27 cellular contexts compared by ENCODE assay signal in the genomic region with DNA sequence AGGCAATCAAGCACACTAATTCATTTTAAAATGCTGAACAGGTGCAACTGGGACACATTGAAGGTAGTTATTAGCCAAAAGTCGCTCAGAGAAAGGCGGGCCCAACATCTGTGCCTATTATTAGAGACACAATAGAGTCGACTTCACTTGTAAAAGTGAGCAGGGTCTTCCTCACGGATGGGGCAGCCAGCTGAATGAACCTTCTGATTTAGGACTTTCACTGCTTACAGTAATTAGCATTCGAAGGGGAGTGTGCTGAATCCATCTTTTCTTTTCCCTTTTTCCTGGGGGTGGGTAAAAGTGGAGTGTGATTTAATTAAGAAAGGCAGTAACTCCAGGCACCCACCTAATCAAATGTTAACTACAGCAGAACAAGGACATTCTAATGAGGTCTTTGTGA.
DNase-seq lines count a peak whose midpoint lies in the region; ATAC-seq and TF ChIP-seq lines count a peak whose summit lies in the region.
"Had no signal": no experiment of that assay in that cellular context is flagged by ENCODE, and none has a peak within 500 bp of the region (broad histone marks: within the 10 kb centered on the region; RNA-seq: fewer than 3 reads in every experiment).

No MANE protein-coding gene starts in this region.

- H3K27ac ChIP-seq in ectodermal cell (ENCODE audit: insufficient read depth, low read depth, low read length, poor library complexity, severe bottlenecking): peak overlapping the region; percentile 30
- peak overlapping the region; percentile 89 for H3K27ac ChIP-seq in neuronal stem cell (replicated peaks; ENCODE audit: low read length)
- H3K27ac ChIP-seq: body of pancreas, heart left ventricle, Peyer's patch had no signal

- no TSS peak for BruUV-seq in MCF 10A (replicated peaks; lab: Mats Ljungman, UMichigan)

- DNase-seq in NCI-H146 (lab: John Stamatoyannopoulos, UW) (peak; percentile 90), NCI-H146 treated with DMSO at 0.1 percent for 48 hours (lab: John Stamatoyannopoulos, UW; ENCODE audit: unreplicated experiment) (no peak), NCI-H1105 treated with DMSO at 0.1 percent for 48 hours (lab: John Stamatoyannopoulos, UW) (peak; percentile 99), neuronal stem cell (ENCODE audit: low spot score) (peak; percentile 56), MCF 10A (ENCODE audit: unreplicated experiment) (no peak)
- no peak for DNase-seq in naive thymus-derived CD8-positive, alpha-beta T cell
- DNase-seq: 8988T; activated CD4-positive, alpha-beta T cell treated with anti-CD3 and anti-CD28 coated beads for 36 hours; activated CD8-positive, alpha-beta T cell treated with anti-CD3 and anti-CD28 coated beads, Interleukin-2, amount 10 ng/mL, durations not matched to agents 7 days and 5 days; activated naive CD4-positive, alpha-beta T cell treated with anti-CD3 and anti-CD28 coated beads, Interleukin-2, amount 50 U/mL, for 16 hours; body of pancreas; C1 segment of cervical spinal cord; dermis blood vessel endothelial cell; heart left ventricle; IMR-90; mammary epithelial cell; NCI-H524 treated with DMSO at 0.1 percent for 48 hours; Peyer's patch; SHP77; trophoblast cell had no signal

- no peak overlapping the region for H2BK12ac ChIP-seq in neuronal stem cell (ENCODE audit: low read length)

- no peak overlapping the region for H3K14ac ChIP-seq in neuronal stem cell (ENCODE audit: low read length)

- no peak overlapping the region for H3K4me3 Mint-ChIP-seq in naive thymus-derived CD8-positive, alpha-beta T cell
- H3K4me3 Mint-ChIP-seq in MCF 10A (ENCODE audit: unreplicated experiment): no peak overlapping the region
- H3K4me3 Mint-ChIP-seq: activated CD4-positive, alpha-beta T cell treated with anti-CD3 and anti-CD28 coated beads for 36 hours; activated CD8-positive, alpha-beta T cell treated with anti-CD3 and anti-CD28 coated beads, Interleukin-2, amount 10 ng/mL, durations not matched to agents 7 days and 5 days; activated T-helper 17 cell treated with anti-CD3 and anti-CD28 coated beads, Interleukin-2, amount 50 U/mL, for 72 hours; nephron; stimulated activated memory B cell treated with anti-CD40 and anti-IgM and Interleukin-4, amounts not matched to agents 10 μg/mL and 1 μg/mL and 100 μg/mL, for 72 hours; T-helper 2 cell treated with Interferon-gamma antibody and Interleukin-4, amounts not matched to agents 5 μg/mL and 100 μg/mL, for 36 hours had no signal

- 2 to 3% methylated on average over 5 of the region's 5 CpGs for WGBS in ectodermal cell, 2 experiments
- WGBS in neuronal stem cell (ENCODE audit: extremely low coverage in 2 of 2, insufficient read length in 2 of 2, insufficient replicate concordance in 1 of 2), 2 donors: no CpG with 5 or more reads among the region's 5 CpGs

- H3K9me3 ChIP-seq in ectodermal cell (ENCODE audit: control insufficient read depth, low read length) (no peaks in the 10 kb centered on the region), neuronal stem cell (replicated peaks in 1 of 2; ENCODE audit: control insufficient read depth in 2 of 2, insufficient read depth in 1 of 2, low read depth in 1 of 2, low read length in 2 of 2) (peaks cover 0 to 2% of the 10 kb centered on the region in 2 donors)
- H3K9me3 ChIP-seq: body of pancreas, Peyer's patch had no signal

- H3K4me3 ChIP-seq in ectodermal cell (ENCODE audit: insufficient read depth, low read depth, low read length) (no peak overlapping the region), neuronal stem cell (ENCODE audit: low read length in 2 of 2) (no peak overlapping the region)
- H3K4me3 ChIP-seq: body of pancreas, heart left ventricle, Peyer's patch had no signal

- peak overlapping the region; percentile 39 for H2AFZ ChIP-seq in neuronal stem cell (ENCODE audit: low read length)

- H4K8ac ChIP-seq in neuronal stem cell (ENCODE audit: low read depth, low read length): no peak overlapping the region

- no peaks in the 10 kb centered on the region for H3K36me3 Mint-ChIP-seq in naive thymus-derived CD8-positive, alpha-beta T cell
- no peaks in the 10 kb centered on the region for H3K36me3 Mint-ChIP-seq in MCF 10A (ENCODE audit: insufficient read depth, unreplicated experiment)
- H3K36me3 Mint-ChIP-seq: stimulated activated memory B cell treated with anti-CD40 and anti-IgM and Interleukin-4, amounts not matched to agents 10 μg/mL and 1 μg/mL and 100 μg/mL, for 72 hours had no signal

- H2BK120ac ChIP-seq in neuronal stem cell (ENCODE audit: low read depth, low read length): no peak overlapping the region

- H3K79me1 ChIP-seq in neuronal stem cell (ENCODE audit: low read depth, low read length): no peaks in the 10 kb centered on the region

- H3K36me3 ChIP-seq in ectodermal cell (ENCODE audit: control insufficient read depth, insufficient read depth, low read length) (no peaks in the 10 kb centered on the region), neuronal stem cell (replicated peaks in 1 of 2; ENCODE audit: control insufficient read depth in 2 of 2, insufficient read depth in 2 of 2, low read length in 2 of 2) (no peaks in the 10 kb centered on the region)
- H3K36me3 ChIP-seq: heart left ventricle, Peyer's patch had no signal

- H3K27me3 ChIP-seq in ectodermal cell (ENCODE audit: control insufficient read depth, insufficient read depth, low read length, poor library complexity, severe bottlenecking) (no peaks in the 10 kb centered on the region), neuronal stem cell (ENCODE audit: control insufficient read depth in 3 of 3, insufficient read depth in 3 of 3, low read depth in 1 of 3, low read length in 3 of 3) (no peaks in the 10 kb centered on the region)
- H3K27me3 ChIP-seq: body of pancreas, heart left ventricle, Peyer's patch had no signal

- H3K27me3 Mint-ChIP-seq in naive thymus-derived CD8-positive, alpha-beta T cell: no peaks in the 10 kb centered on the region
- H3K27me3 Mint-ChIP-seq in MCF 10A (ENCODE audit: insufficient read depth, unreplicated experiment): no peaks in the 10 kb centered on the region
- H3K27me3 Mint-ChIP-seq: activated CD4-positive, alpha-beta T cell treated with anti-CD3 and anti-CD28 coated beads for 36 hours; activated T-helper 17 cell treated with anti-CD3 and anti-CD28 coated beads, Interleukin-2, amount 50 U/mL, for 72 hours; stimulated activated memory B cell treated with anti-CD40 and anti-IgM and Interleukin-4, amounts not matched to agents 10 μg/mL and 1 μg/mL and 100 μg/mL, for 72 hours had no signal

- CTCF ChIA-PET in MCF 10A (lab: Yijun Ruan, JAX): no interaction called here

- H3K27ac Mint-ChIP-seq in naive thymus-derived CD8-positive, alpha-beta T cell: no peak overlapping the region
- H3K27ac Mint-ChIP-seq in MCF 10A (ENCODE audit: low read depth, unreplicated experiment): no peak overlapping the region
- H3K27ac Mint-ChIP-seq: activated CD4-positive, alpha-beta T cell treated with anti-CD3 and anti-CD28 coated beads for 36 hours; activated CD8-positive, alpha-beta T cell treated with anti-CD3 and anti-CD28 coated beads, Interleukin-2, amount 10 ng/mL, durations not matched to agents 7 days and 5 days; activated T-helper 17 cell treated with anti-CD3 and anti-CD28 coated beads, Interleukin-2, amount 50 U/mL, for 72 hours; nephron; stimulated activated memory B cell treated with anti-CD40 and anti-IgM and Interleukin-4, amounts not matched to agents 10 μg/mL and 1 μg/mL and 100 μg/mL, for 72 hours; T-helper 2 cell treated with Interferon-gamma antibody and Interleukin-4, amounts not matched to agents 5 μg/mL and 100 μg/mL, for 36 hours had no signal

- no peak overlapping the region for H3K18ac ChIP-seq in neuronal stem cell (ENCODE audit: low read length)

- no peak overlapping the region for H3K4ac ChIP-seq in neuronal stem cell (ENCODE audit: low read length)

- no peak overlapping the region for H2BK15ac ChIP-seq in neuronal stem cell (ENCODE audit: low read length)

- no peak for TF ChIP-seq CTCF in MCF 10A (IDR thresholded peaks at IDR 0.05; ENCODE audit: unreplicated experiment)

- H2AK5ac ChIP-seq in neuronal stem cell (ENCODE audit: low read depth, low read length): no peak overlapping the region

- H3K4me1 Mint-ChIP-seq in naive thymus-derived CD8-positive, alpha-beta T cell: no peaks in the 10 kb centered on the region
- no peaks in the 10 kb centered on the region for H3K4me1 Mint-ChIP-seq in MCF 10A (ENCODE audit: insufficient read depth, unreplicated experiment)
- H3K4me1 Mint-ChIP-seq: activated CD4-positive, alpha-beta T cell treated with anti-CD3 and anti-CD28 coated beads for 36 hours; activated T-helper 17 cell treated with anti-CD3 and anti-CD28 coated beads, Interleukin-2, amount 50 U/mL, for 72 hours; stimulated activated memory B cell treated with anti-CD40 and anti-IgM and Interleukin-4, amounts not matched to agents 10 μg/mL and 1 μg/mL and 100 μg/mL, for 72 hours had no signal

- H3K4me1 ChIP-seq in ectodermal cell (ENCODE audit: control insufficient read depth, insufficient read depth, low read length): peaks cover 11% of the 10 kb centered on the region
- H3K4me1 ChIP-seq in neuronal stem cell (ENCODE audit: control insufficient read depth in 2 of 2, insufficient read depth in 1 of 2, low read depth in 1 of 2, low read length in 2 of 2): peaks cover 6 to 9% of the 10 kb centered on the region in 2 donors
- H3K4me1 ChIP-seq: body of pancreas, heart left ventricle, Peyer's patch had no signal

- H3K4me2 ChIP-seq in neuronal stem cell (ENCODE audit: insufficient read depth, low read length, poor library complexity, severe bottlenecking): no peak overlapping the region

- no peak for ATAC-seq in GM19351 (IDR thresholded peaks at IDR 0.05; ENCODE audit: unreplicated experiment)
- no peak for ATAC-seq in naive thymus-derived CD8-positive, alpha-beta T cell
- ATAC-seq: activated CD4-positive, alpha-beta T cell treated with anti-CD3 and anti-CD28 coated beads for 36 hours; activated CD8-positive, alpha-beta T cell treated with anti-CD3 and anti-CD28 coated beads, Interleukin-2, amount 10 ng/mL, durations not matched to agents 7 days and 5 days; activated T-helper 17 cell treated with anti-CD3 and anti-CD28 coated beads, Interleukin-2, amount 50 U/mL, for 72 hours; body of pancreas; HCT116; heart left ventricle; stimulated activated memory B cell treated with anti-CD40 and anti-IgM and Interleukin-4, amounts not matched to agents 10 μg/mL and 1 μg/mL and 100 μg/mL, for 72 hours had no signal

- intact Hi-C loops in MCF 10A (cut with micrococcal nuclease): no loop called here

- no peak overlapping the region for H3K23ac ChIP-seq in neuronal stem cell (ENCODE audit: low read depth, low read length, poor library complexity)

- H2BK5ac ChIP-seq in neuronal stem cell (ENCODE audit: low read length): no peak overlapping the region

- peaks cover 0 to 22% (median 9%) of the 10 kb centered on the region in 9 donors for H3K9me3 Mint-ChIP-seq in naive thymus-derived CD8-positive, alpha-beta T cell
- no peaks in the 10 kb centered on the region for H3K9me3 Mint-ChIP-seq in MCF 10A (ENCODE audit: unreplicated experiment)

- H3K9ac ChIP-seq in neuronal stem cell (ENCODE audit: low read depth, low read length, poor library complexity): no peak overlapping the region

- POLR2A ChIA-PET in naive thymus-derived CD8-positive, alpha-beta T cell (lab: Charles Lee): no interaction called here
- POLR2A ChIA-PET in MCF 10A (lab: Yijun Ruan, JAX): no interaction called here

- no peak overlapping the region for H4K91ac ChIP-seq in neuronal stem cell (ENCODE audit: low read depth, low read length, poor library complexity)

Comparison
In these comparisons a context has a peak if more than half of its experiments do, and no peak if none do; other contexts are left out.
1. DNase-seq: peak in NCI-H146 (single experiment), NCI-H1105 treated with DMSO at 0.1 percent for 48 hours (single experiment) and neuronal stem cell (single experiment); none in NCI-H146 treated with DMSO at 0.1 percent for 48 hours (single experiment), naive thymus-derived CD8-positive, alpha-beta T cell (0 of 10) and MCF 10A (single experiment).